3 cellular contexts compared by ENCODE assay signal in genomic region chr12:121085113-121085841, GRCh38.
TF ChIP-seq lines count a peak whose summit lies in the region.

No MANE protein-coding gene starts in this region.

TF ChIP-seq in HepG2, 621 proteins besides CTCF, POLR2A, EP300 and RAD21:
- TF ChIP-seq POGK (CRISPR knock-in tag; conservative IDR thresholded peaks at IDR 0.05) (0 out of 2 replicates have a peak, but pooled peaks have one; percentile 29), NR2C2 (CRISPR knock-in tag; IDR thresholded peaks at IDR 0.05; ENCODE audit: borderline replicate concordance) (peak; percentile 80), ZNF770 (CRISPR knock-in tag; IDR thresholded peaks at IDR 0.05) (no peak), GABPA (IDR thresholded peaks at IDR 0.05; ENCODE audit: low read depth, low read length) (no peak), GABPA (CRISPR knock-in tag; IDR thresholded peaks at IDR 0.05; ENCODE audit: low read depth) (peak; percentile 34; the same call in 1 of the 2 replicates)

TF ChIP-seq in H1, 55 proteins besides CTCF, POLR2A, EP300 and RAD21:
- no peak for TF ChIP-seq SP2 (IDR thresholded peaks at IDR 0.05; ENCODE audit: low read length)
- no peak for TF ChIP-seq SIN3A (conservative IDR thresholded peaks at IDR 0.05 in 1 of 2, IDR thresholded peaks at IDR 0.05 in 1 of 2; ENCODE audit: low read depth in 1 of 2, low read length in 2 of 2)
- TF ChIP-seq KDM5A (IDR thresholded peaks at IDR 0.05; ENCODE audit: low read length) = no peak
- TF ChIP-seq PHF8 (conservative IDR thresholded peaks at IDR 0.05; ENCODE audit: low read depth, low read length) = no peak
- TF ChIP-seq RXRA (IDR thresholded peaks at IDR 0.05; ENCODE audit: insufficient read depth, low read depth, low read length) = no peak
- no peak for TF ChIP-seq RBBP5 (IDR thresholded peaks at IDR 0.05; ENCODE audit: borderline replicate concordance, low read depth, low read length)
- no peak for TF ChIP-seq NANOG (IDR thresholded peaks at IDR 0.05; ENCODE audit: insufficient read depth, low read depth, low read length, poor library complexity, severe bottlenecking)
- TF ChIP-seq HDAC6 (IDR thresholded peaks at IDR 0.05; ENCODE audit: low read depth, low read length) = no peak
- no peak for TF ChIP-seq CHD7 (IDR thresholded peaks at IDR 0.05; ENCODE audit: insufficient replicate concordance, low read length)
- no peak for TF ChIP-seq BACH1 (IDR thresholded peaks at IDR 0.05; ENCODE audit: low read length)
- no peak for TF ChIP-seq GTF2F1 (IDR thresholded peaks at IDR 0.05; ENCODE audit: borderline replicate concordance, low read depth, low read length)
- no peak for TF ChIP-seq BRCA1 (IDR thresholded peaks at IDR 0.05; ENCODE audit: low read depth, low read length)
- no peak for TF ChIP-seq GABPA (IDR thresholded peaks at IDR 0.05; ENCODE audit: borderline replicate concordance, insufficient read depth, low read length)
- TF ChIP-seq ATF3 (IDR thresholded peaks at IDR 0.05; ENCODE audit: insufficient read depth, low read depth, low read length) = no peak
- TF ChIP-seq EGR1 (IDR thresholded peaks at IDR 0.05; ENCODE audit: borderline replicate concordance, low read depth, low read length) = no peak
- no peak for TF ChIP-seq SUZ12 (IDR thresholded peaks at IDR 0.05; ENCODE audit: low read length)
- no peak for TF ChIP-seq CBX8 (IDR thresholded peaks at IDR 0.05; ENCODE audit: borderline replicate concordance, low read depth, low read length)
- no peak for TF ChIP-seq POU5F1 (IDR thresholded peaks at IDR 0.05; ENCODE audit: low read depth, low read length)
- TF ChIP-seq SP4 (IDR thresholded peaks at IDR 0.05; ENCODE audit: low read length) = no peak

TF ChIP-seq in neural cell, 6 proteins besides CTCF, POLR2A, EP300 and RAD21:
- TF ChIP-seq POLR2AphosphoS5 (IDR thresholded peaks at IDR 0.05) = no peak
- TF ChIP-seq SMC3 (conservative IDR thresholded peaks at IDR 0.05; ENCODE audit: poor library complexity) = no peak
- no peak for TF ChIP-seq TAF1 (IDR thresholded peaks at IDR 0.05; ENCODE audit: low read depth)
- TF ChIP-seq MXI1 (conservative IDR thresholded peaks at IDR 0.05; ENCODE audit: poor library complexity, severe bottlenecking) = no peak
- no peak for TF ChIP-seq EZH2 (IDR thresholded peaks at IDR 0.05; ENCODE audit: borderline replicate concordance, insufficient read depth, low read length, poor library complexity, severe bottlenecking)
- no peak for TF ChIP-seq REST (IDR thresholded peaks at IDR 0.05; ENCODE audit: borderline replicate concordance)
